Comparison of ENCODE assay signal across 8 cellular contexts in the genomic region with DNA sequence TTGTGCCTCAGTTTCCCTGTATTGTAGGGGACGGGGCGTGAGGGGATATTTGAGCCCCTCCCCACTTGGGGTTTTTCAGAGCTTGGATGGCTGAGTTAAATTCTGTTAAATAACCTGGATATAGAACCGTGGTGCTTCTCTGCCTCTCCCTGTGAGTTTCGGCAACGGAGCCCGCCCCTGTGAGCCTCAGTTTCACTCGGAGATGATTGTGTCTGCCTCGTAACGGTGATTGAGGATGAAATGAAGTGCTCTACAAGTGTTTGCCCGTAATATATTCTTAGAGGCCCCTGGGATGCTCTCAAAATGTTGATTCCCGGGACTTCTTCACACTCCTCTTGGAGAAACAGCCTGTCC. TPM values are rescaled to one million over a fixed set of nuclear protein-coding genes. Genes with fewer than 3 reads are reported as not detected.
DNase-seq lines count a peak whose midpoint lies in the region; ATAC-seq and TF ChIP-seq lines count a peak whose summit lies in the region.

No MANE protein-coding gene starts in this region.

- no peak for TF ChIP-seq CTCF in kidney epithelial cell (IDR thresholded peaks at IDR 0.05; ENCODE audit: insufficient read depth, low read length, poor library complexity, severe bottlenecking)

- H3K27ac ChIP-seq in temporal lobe (ENCODE audit: low read depth, low read length), result peak overlapping the region; percentile 85

- peak overlapping the region; percentile 94 for H3K27ac Mint-ChIP-seq in activated naive CD8-positive, alpha-beta T cell treated with anti-CD3 and anti-CD28 coated beads for 36 hours

- H3K36me3 Mint-ChIP-seq in activated naive CD8-positive, alpha-beta T cell treated with anti-CD3 and anti-CD28 coated beads for 36 hours, result peaks cover 11% of the 10 kb centered on the region

- H3K9me3 Mint-ChIP-seq in activated naive CD8-positive, alpha-beta T cell treated with anti-CD3 and anti-CD28 coated beads for 36 hours, result no peaks in the 10 kb centered on the region

- peaks cover 17% of the 10 kb centered on the region for H3K4me1 Mint-ChIP-seq in activated naive CD8-positive, alpha-beta T cell treated with anti-CD3 and anti-CD28 coated beads for 36 hours

- no peak for ATAC-seq in HG03097 (IDR thresholded peaks at IDR 0.05; ENCODE audit: low FRiP score, unreplicated experiment)

- H3K4me3 Mint-ChIP-seq in activated naive CD8-positive, alpha-beta T cell treated with anti-CD3 and anti-CD28 coated beads for 36 hours, result peak overlapping the region; percentile 95

- no peaks in the 10 kb centered on the region for H3K27me3 ChIP-seq in kidney epithelial cell (ENCODE audit: control insufficient read depth, insufficient read depth, low read length)

- peaks cover 2% of the 10 kb centered on the region for H3K36me3 ChIP-seq in kidney epithelial cell (ENCODE audit: control insufficient read depth, insufficient read depth, low read length)

- DNase-seq in activated CD4-positive, alpha-beta T cell treated with anti-CD3 and anti-CD28 coated beads, Interleukin-2, amount 50 U/mL, for 1 hour, result peak; percentile 7
- DNase-seq in activated CD4-positive, alpha-beta T cell treated with anti-CD3 and anti-CD28 coated beads, Interleukin-2, amount 50 U/mL, for 4 hours, result no peak
- no peak for DNase-seq in activated naive CD8-positive, alpha-beta T cell treated with anti-CD3 and anti-CD28 coated beads for 36 hours
- no peak for DNase-seq in kidney epithelial cell (ENCODE audit: low read depth)
- DNase-seq in SKM-1 treated with dmso at 0.1 percent for 144 hours (lab: John Stamatoyannopoulos, UW; ENCODE audit: unreplicated experiment), result no peak
- no peak for DNase-seq in superior temporal gyrus (ENCODE audit: extremely low spot score)

- peak overlapping the region; percentile 85 for H3K4me3 ChIP-seq in kidney epithelial cell (ENCODE audit: low read depth, low read length)

- no peaks in the 10 kb centered on the region for H3K27me3 Mint-ChIP-seq in activated naive CD8-positive, alpha-beta T cell treated with anti-CD3 and anti-CD28 coated beads for 36 hours

RNA-seq across cellular contexts. Expression of a gene that starts 0.5 kb away (rescaled TPM):
- 100 to 1,000 TPM; 116 to 124 TPM for total RNA-seq in activated naive CD8-positive, alpha-beta T cell treated with anti-CD3 and anti-CD28 coated beads for 36 hours
- total RNA-seq in kidney epithelial cell (121 and 172 TPM in 2 replicates), temporal lobe (20.9 TPM)

RNA-seq across cellular contexts. Expression of a gene that starts 13.5 kb away (rescaled TPM):
- 1,000 to 10,000 TPM; 1,816 to 1,826 TPM for total RNA-seq in activated naive CD8-positive, alpha-beta T cell treated with anti-CD3 and anti-CD28 coated beads for 36 hours
- 859 and 990 TPM in 2 replicates for total RNA-seq in kidney epithelial cell
- total RNA-seq in temporal lobe, result 313 TPM

RNA-seq across cellular contexts. Expression of a gene that starts 14.8 kb away (rescaled TPM):
- total RNA-seq in activated naive CD8-positive, alpha-beta T cell treated with anti-CD3 and anti-CD28 coated beads for 36 hours, result 100 to 1,000 TPM; 168 to 170 TPM
- total RNA-seq in kidney epithelial cell (253 and 291 TPM in 2 replicates), temporal lobe (114 TPM)

RNA-seq across cellular contexts. Expression of a gene that starts 30.4 kb away (rescaled TPM):
- total RNA-seq in activated naive CD8-positive, alpha-beta T cell treated with anti-CD3 and anti-CD28 coated beads for 36 hours, result 10 to 100 TPM; 71.6 to 74.7 TPM
- total RNA-seq in kidney epithelial cell (119 and 136 TPM in 2 replicates), temporal lobe (27.5 TPM)

RNA-seq across cellular contexts. Expression of a gene that starts 36.3 kb away (rescaled TPM):
- total RNA-seq in activated naive CD8-positive, alpha-beta T cell treated with anti-CD3 and anti-CD28 coated beads for 36 hours, result 10 to 100 TPM; 20.0 to 21.0 TPM
- total RNA-seq in kidney epithelial cell (12.7 and 13.1 TPM in 2 replicates), temporal lobe (5.2 TPM)
